24 cellular contexts compared by ENCODE assay signal in genomic region chr4:70833701-70834100, GRCh38.
"Had no signal": no experiment of that assay in that cellular context is flagged by ENCODE, and none has a peak within 500 bp of the region (broad histone marks: within the 10 kb centered on the region; RNA-seq: fewer than 3 reads in every experiment).

No MANE protein-coding gene starts in this region.

- H3K4me3 Mint-ChIP-seq: activated CD4-positive, alpha-beta T cell treated with anti-CD3 and anti-CD28 coated beads, Interleukin-2, amount 10 ng/mL, durations not matched to agents 7 days and 5 days; activated T-cell treated with anti-CD3 and anti-CD28 coated beads, Interleukin-2, amount 50 U/mL, for 24 hours; activated T-helper 17 cell treated with anti-CD3 and anti-CD28 coated beads, Interleukin-2, amount 50 U/mL, for 72 hours; immature natural killer cell; mesothelial cell of epicardium; natural killer cell treated with Interleukin-12 subunit alpha and Interleukin-12 subunit beta and Interleukin-15 and Interleukin-18, amount 100 ng/mL, for 72 hours; stimulated activated naive CD8-positive, alpha-beta T cell treated with anti-CD3 and anti-CD28 coated beads, Interleukin-15, amount 100 ng/mL, for 72 hours had no signal

- DNase-seq: activated CD4-positive, alpha-beta T cell treated with anti-CD3 and anti-CD28 coated beads, Interleukin-2, amount 10 ng/mL, durations not matched to agents 7 days and 5 days; activated CD8-positive, alpha-beta memory T cell treated with anti-CD3 and anti-CD28 coated beads for 24 hours; activated CD8-positive, alpha-beta memory T cell treated with anti-CD3 and anti-CD28 coated beads, Interleukin-2, amount 50 U/mL, for 4 hours; activated T-cell treated with anti-CD3 and anti-CD28 coated beads, Interleukin-2, amount 50 U/mL, for 24 hours; aorta; effector CD4-positive, alpha-beta T cell; glutamatergic neuron; immature natural killer cell; left ventricle myocardium inferior; mammary epithelial cell; ovary; psoas muscle; right cardiac atrium; stimulated activated CD4-positive, alpha-beta T cell treated with anti-CD3 and anti-CD28 coated beads, Interleukin-4, amount 100 ng/mL, for 4 hours; stimulated activated naive CD8-positive, alpha-beta T cell treated with anti-CD3 and anti-CD28 coated beads, Interleukin-15, amount 100 ng/mL, for 72 hours; transverse colon; uterus had no signal

- H3K9me3 Mint-ChIP-seq: activated CD4-positive, alpha-beta T cell treated with anti-CD3 and anti-CD28 coated beads, Interleukin-2, amount 10 ng/mL, durations not matched to agents 7 days and 5 days; activated naive CD4-positive, alpha-beta T cell treated with anti-CD3 and anti-CD28 coated beads, Interleukin-2, amount 50 U/mL, for 72 hours; activated T-cell treated with anti-CD3 and anti-CD28 coated beads, Interleukin-2, amount 50 U/mL, for 24 hours; activated T-helper 17 cell treated with anti-CD3 and anti-CD28 coated beads, Interleukin-2, amount 50 U/mL, for 72 hours; immature natural killer cell; mesothelial cell of epicardium; natural killer cell treated with Interleukin-12 subunit alpha and Interleukin-12 subunit beta and Interleukin-15 and Interleukin-18, amount 100 ng/mL, for 72 hours; stimulated activated naive CD8-positive, alpha-beta T cell treated with anti-CD3 and anti-CD28 coated beads, Interleukin-15, amount 100 ng/mL, for 72 hours had no signal

- H3K27ac Mint-ChIP-seq: activated CD4-positive, alpha-beta T cell treated with anti-CD3 and anti-CD28 coated beads, Interleukin-2, amount 10 ng/mL, durations not matched to agents 7 days and 5 days; activated naive CD4-positive, alpha-beta T cell treated with anti-CD3 and anti-CD28 coated beads, Interleukin-2, amount 50 U/mL, for 72 hours; activated T-cell treated with anti-CD3 and anti-CD28 coated beads, Interleukin-2, amount 50 U/mL, for 24 hours; mesothelial cell of epicardium; natural killer cell treated with Interleukin-12 subunit alpha and Interleukin-12 subunit beta and Interleukin-15 and Interleukin-18, amount 100 ng/mL, for 72 hours; stimulated activated naive CD8-positive, alpha-beta T cell treated with anti-CD3 and anti-CD28 coated beads, Interleukin-15, amount 100 ng/mL, for 72 hours had no signal

- ATAC-seq: activated naive CD4-positive, alpha-beta T cell treated with anti-CD3 and anti-CD28 coated beads, Interleukin-2, amount 50 U/mL, for 72 hours; activated T-helper 17 cell treated with anti-CD3 and anti-CD28 coated beads, Interleukin-2, amount 50 U/mL, for 72 hours; natural killer cell treated with Interleukin-12 subunit alpha and Interleukin-12 subunit beta and Interleukin-15 and Interleukin-18, amount 100 ng/mL, for 72 hours; psoas muscle; right cardiac atrium; stimulated activated naive CD8-positive, alpha-beta T cell treated with anti-CD3 and anti-CD28 coated beads, Interleukin-15, amount 100 ng/mL, for 72 hours had no signal

- H3K27ac ChIP-seq: hepatocyte, left ventricle myocardium inferior, neutrophil, ovary, psoas muscle, suprapubic skin, transverse colon, uterus had no signal

- H3K27me3 Mint-ChIP-seq: activated CD4-positive, alpha-beta T cell treated with anti-CD3 and anti-CD28 coated beads, Interleukin-2, amount 10 ng/mL, durations not matched to agents 7 days and 5 days; activated T-cell treated with anti-CD3 and anti-CD28 coated beads, Interleukin-2, amount 50 U/mL, for 24 hours; activated T-helper 17 cell treated with anti-CD3 and anti-CD28 coated beads, Interleukin-2, amount 50 U/mL, for 72 hours; natural killer cell treated with Interleukin-12 subunit alpha and Interleukin-12 subunit beta and Interleukin-15 and Interleukin-18, amount 100 ng/mL, for 72 hours; stimulated activated naive CD8-positive, alpha-beta T cell treated with anti-CD3 and anti-CD28 coated beads, Interleukin-15, amount 100 ng/mL, for 72 hours had no signal
